In genomic region chr14:67577181-67577580, GRCh38 we compare ENCODE assay signal across 20 cellular contexts. TPM values are rescaled to one million over a fixed set of nuclear protein-coding genes. Genes with fewer than 3 reads are reported as not detected.
"Had no signal": no experiment of that assay in that cellular context is flagged by ENCODE, and none has a peak within 500 bp of the region (broad histone marks: within the 10 kb centered on the region; RNA-seq: fewer than 3 reads in every experiment).

No MANE protein-coding gene starts in this region.

- H3K36me3 ChIP-seq: colonic mucosa had no signal

- H3K4me1 ChIP-seq: colonic mucosa, esophagus squamous epithelium, gastroesophageal sphincter, left ventricle myocardium inferior, tibial nerve had no signal

- DNase-seq: cerebellar nuclear complex; colonic mucosa; dermis blood vessel endothelial cell; esophagus squamous epithelium; foreskin fibroblast; glutamatergic neuron; left cardiac atrium; left ventricle myocardium inferior; mesendoderm; naive thymus-derived CD4-positive, alpha-beta T cell; stimulated activated CD4-positive, alpha-beta T cell treated with anti-CD3 and anti-CD28 coated beads, Interleukin-4, amount 100 ng/mL, for 1 hour; stimulated activated CD8-positive, alpha-beta memory T cell treated with anti-CD3 and anti-CD28 coated beads, Interleukin-4, amount 100 ng/mL, for 48 hours had no signal

- H3K4me1 Mint-ChIP-seq: stimulated activated effector memory CD8-positive, alpha-beta T cell treated with anti-CD3 and anti-CD28 coated beads, Interleukin-12 subunit alpha, Interleukin-12 subunit beta, amount 100 ng/mL, for 72 hours had no signal

- ATAC-seq: gastroesophageal sphincter; left cardiac atrium; stimulated activated effector memory CD8-positive, alpha-beta T cell treated with anti-CD3 and anti-CD28 coated beads, Interleukin-12 subunit alpha, Interleukin-12 subunit beta, amount 100 ng/mL, for 72 hours had no signal

- H3K4me2 ChIP-seq: smooth muscle cell had no signal

- H3K27me3 ChIP-seq: colonic mucosa, esophagus squamous epithelium, gastroesophageal sphincter, tibial nerve had no signal

- H3K27me3 Mint-ChIP-seq: naive thymus-derived CD4-positive, alpha-beta T cell; stimulated activated naive CD8-positive, alpha-beta T cell treated with anti-CD3 and anti-CD28 coated beads, Interleukin-15, Interleukin-2, amounts not matched to agents 100 ng/mL and 50 ng/mL, for 24 hours had no signal

- H3K4me3 ChIP-seq: colonic mucosa, esophagus squamous epithelium, gastroesophageal sphincter, left ventricle myocardium inferior, lung, smooth muscle cell, tibial nerve had no signal

- H3K9me3 Mint-ChIP-seq: naive thymus-derived CD4-positive, alpha-beta T cell; stimulated activated effector memory CD8-positive, alpha-beta T cell treated with anti-CD3 and anti-CD28 coated beads, Interleukin-12 subunit alpha, Interleukin-12 subunit beta, amount 100 ng/mL, for 72 hours; stimulated activated naive CD8-positive, alpha-beta T cell treated with anti-CD3 and anti-CD28 coated beads, Interleukin-15, Interleukin-2, amounts not matched to agents 100 ng/mL and 50 ng/mL, for 24 hours had no signal

- H3K4me3 Mint-ChIP-seq: naive thymus-derived CD4-positive, alpha-beta T cell; stimulated activated effector memory CD8-positive, alpha-beta T cell treated with anti-CD3 and anti-CD28 coated beads, Interleukin-12 subunit alpha, Interleukin-12 subunit beta, amount 100 ng/mL, for 72 hours; stimulated activated naive CD8-positive, alpha-beta T cell treated with anti-CD3 and anti-CD28 coated beads, Interleukin-15, Interleukin-2, amounts not matched to agents 100 ng/mL and 50 ng/mL, for 24 hours had no signal

- H3K27ac ChIP-seq: colonic mucosa, esophagus squamous epithelium, gastroesophageal sphincter, left ventricle myocardium inferior, tibial nerve had no signal

- H3K36me3 Mint-ChIP-seq: naive thymus-derived CD4-positive, alpha-beta T cell; stimulated activated effector memory CD8-positive, alpha-beta T cell treated with anti-CD3 and anti-CD28 coated beads, Interleukin-12 subunit alpha, Interleukin-12 subunit beta, amount 100 ng/mL, for 72 hours had no signal

- FAIRE-seq: keratinocyte had no signal

- H3K9me3 ChIP-seq: colonic mucosa, esophagus squamous epithelium, gastroesophageal sphincter, left ventricle myocardium inferior, tibial nerve had no signal

- H3K27ac Mint-ChIP-seq: stimulated activated effector memory CD8-positive, alpha-beta T cell treated with anti-CD3 and anti-CD28 coated beads, Interleukin-12 subunit alpha, Interleukin-12 subunit beta, amount 100 ng/mL, for 72 hours; stimulated activated naive CD8-positive, alpha-beta T cell treated with anti-CD3 and anti-CD28 coated beads, Interleukin-15, Interleukin-2, amounts not matched to agents 100 ng/mL and 50 ng/mL, for 24 hours had no signal

RNA-seq across cellular contexts. Expression of gene PLEKHH1, which starts 44.1 kb away (rescaled TPM):
- total RNA-seq: mononuclear cell had no signal
- polyA plus RNA-seq: naive thymus-derived CD4-positive, alpha-beta T cell had no signal
